8 cellular contexts compared by ENCODE assay signal in the genomic region with DNA sequence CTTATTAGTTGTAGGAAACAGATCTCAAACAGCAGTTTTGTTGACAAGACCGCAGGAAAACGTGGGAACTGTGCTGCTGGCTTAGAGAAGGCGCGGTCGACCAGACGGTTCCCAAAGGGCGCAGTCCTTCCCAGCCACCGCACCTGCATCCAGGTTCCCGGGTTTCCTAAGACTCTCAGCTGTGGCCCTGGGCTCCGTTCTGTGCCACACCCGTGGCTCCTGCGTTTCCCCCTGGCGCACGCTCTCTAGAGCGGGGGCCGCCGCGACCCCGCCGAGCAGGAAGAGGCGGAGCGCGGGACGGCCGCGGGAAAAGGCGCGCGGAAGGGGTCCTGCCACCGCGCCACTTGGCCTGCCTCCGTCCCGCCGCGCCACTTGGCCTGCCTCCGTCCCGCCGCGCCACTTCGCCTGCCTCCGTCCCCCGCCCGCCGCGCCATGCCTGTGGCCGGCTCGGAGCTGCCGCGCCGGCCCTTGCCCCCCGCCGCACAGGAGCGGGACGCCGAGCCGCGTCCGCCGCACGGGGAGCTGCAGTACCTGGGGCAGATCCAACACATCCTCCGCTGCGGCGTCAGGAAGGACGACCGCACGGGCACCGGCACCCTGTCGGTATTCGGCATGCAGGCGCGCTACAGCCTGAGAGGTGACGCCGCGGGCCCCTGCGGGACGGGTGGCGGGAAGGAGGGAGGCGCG. TPM values are rescaled to one million over a fixed set of nuclear protein-coding genes. Genes with fewer than 3 reads are reported as not detected.
A peak's percentile ranks its signal among the peaks of the same experiment; 100 is the strongest.
DNase-seq lines count a peak whose midpoint lies in the region; ATAC-seq and TF ChIP-seq lines count a peak whose summit lies in the region.

TYMS (plus strand) TSS at position 343 of the 687 bp plus-strand sequence; CDS start at position 433, 90 bp downstream.

- H3K4me3 Mint-ChIP-seq in activated CD8-positive, alpha-beta T cell treated with anti-CD3 and anti-CD28 coated beads, Interleukin-2, amount 10 ng/mL, durations not matched to agents 7 days and 5 days, result peak within 1 kb of the TSS; percentile 99
- peak within 1 kb of the TSS; percentile 74 to 90 (median 82) for H3K4me3 Mint-ChIP-seq in naive thymus-derived CD8-positive, alpha-beta T cell

- H3K4me1 ChIP-seq in esophagus muscularis mucosa, result peaks cover 9 to 24% (median 19%) of the 10 kb centered on the region in 4 donors
- peaks cover 5 to 21% (median 13%) of the 10 kb centered on the region in 4 donors for H3K4me1 ChIP-seq in upper lobe of left lung

- peaks cover 6% of the 10 kb centered on the region for H3K9me3 Mint-ChIP-seq in activated CD8-positive, alpha-beta T cell treated with anti-CD3 and anti-CD28 coated beads, Interleukin-2, amount 10 ng/mL, durations not matched to agents 7 days and 5 days (ENCODE audit: insufficient read depth)
- peaks cover 0 to 14% (median 4%) of the 10 kb centered on the region in 9 donors for H3K9me3 Mint-ChIP-seq in naive thymus-derived CD8-positive, alpha-beta T cell

- peaks cover 0 to 50% (median 3%) of the 10 kb centered on the region in 4 donors for H3K27me3 ChIP-seq in esophagus muscularis mucosa
- peaks cover 0 to 7% (median 0%) of the 10 kb centered on the region in 4 donors for H3K27me3 ChIP-seq in upper lobe of left lung

- H3K27ac Mint-ChIP-seq in activated CD8-positive, alpha-beta T cell treated with anti-CD3 and anti-CD28 coated beads, Interleukin-2, amount 10 ng/mL, durations not matched to agents 7 days and 5 days, result peak within 1 kb of the TSS; percentile 94
- H3K27ac Mint-ChIP-seq in naive thymus-derived CD8-positive, alpha-beta T cell, result no peak within 1 kb of the TSS

- peaks cover 52% of the 10 kb centered on the region for H3K4me1 Mint-ChIP-seq in activated CD8-positive, alpha-beta T cell treated with anti-CD3 and anti-CD28 coated beads, Interleukin-2, amount 10 ng/mL, durations not matched to agents 7 days and 5 days (ENCODE audit: low read depth)
- H3K4me1 Mint-ChIP-seq in naive thymus-derived CD8-positive, alpha-beta T cell, result peaks cover 2 to 15% (median 8%) of the 10 kb centered on the region in 4 donors

- peak; percentile 12 for DNase-seq in DMS153 treated with DMSO at 0.1 percent for 48 hours (lab: John Stamatoyannopoulos, UW; ENCODE audit: unreplicated experiment)
- DNase-seq in HK-2 (ENCODE audit: unreplicated experiment), result peak; percentile 71
- DNase-seq in NCI-H526 (lab: John Stamatoyannopoulos, UW), result peak; percentile 55 to 91
- peak; percentile 68 for DNase-seq in activated CD8-positive, alpha-beta T cell treated with anti-CD3 and anti-CD28 coated beads, Interleukin-2, amount 10 ng/mL, durations not matched to agents 7 days and 5 days
- no peak for DNase-seq in esophagus muscularis mucosa (ENCODE audit: extremely low spot score)
- DNase-seq in naive thymus-derived CD8-positive, alpha-beta T cell, result peak in 6 of 10 donors; percentile 4 to 36 (median 20)
- DNase-seq in upper lobe of left lung, result peak; percentile 32 to 89

- peak; percentile 53 for ATAC-seq in GM21360 (IDR thresholded peaks at IDR 0.05; ENCODE audit: unreplicated experiment)
- ATAC-seq in activated CD8-positive, alpha-beta T cell treated with anti-CD3 and anti-CD28 coated beads, Interleukin-2, amount 10 ng/mL, durations not matched to agents 7 days and 5 days, result peak; percentile 70
- ATAC-seq in naive thymus-derived CD8-positive, alpha-beta T cell, result peak; percentile 69 to 73
- ATAC-seq in upper lobe of left lung (ENCODE audit: low FRiP score in 2 of 2), result peak; percentile 5 to 76

- CTCF ChIA-PET in activated CD8-positive, alpha-beta T cell treated with anti-CD3 and anti-CD28 coated beads, Interleukin-2, amount 10 ng/mL, durations not matched to agents 7 days and 5 days (lab: Charles Lee), result interaction anchor here (0.8 to 3.2 kb wide), 9 partner anchors 16 to 387 kb away, joined by 3 to 20 read pairs (median 6); partner anchors contain the start of gene ENOSF1

- H3K4me3 ChIP-seq in esophagus muscularis mucosa (peak within 1 kb of the TSS; percentile 65 to 85 (median 78)), upper lobe of left lung (peak within 1 kb of the TSS; percentile 43 to 88 (median 66))

- no peak for TF ChIP-seq EP300 in esophagus muscularis mucosa (IDR thresholded peaks at IDR 0.05)
- no peak for TF ChIP-seq EP300 in upper lobe of left lung (IDR thresholded peaks at IDR 0.05)

- no peaks in the 10 kb centered on the region for H3K27me3 Mint-ChIP-seq in activated CD8-positive, alpha-beta T cell treated with anti-CD3 and anti-CD28 coated beads, Interleukin-2, amount 10 ng/mL, durations not matched to agents 7 days and 5 days (ENCODE audit: low read depth)
- H3K27me3 Mint-ChIP-seq in naive thymus-derived CD8-positive, alpha-beta T cell, result peaks cover 29 to 62% (median 39%) of the 10 kb centered on the region in 5 donors

- no peaks in the 10 kb centered on the region for H3K36me3 ChIP-seq in esophagus muscularis mucosa
- no peaks in the 10 kb centered on the region for H3K36me3 ChIP-seq in upper lobe of left lung

- WGBS in esophagus muscularis mucosa, result 2% methylated on average over 21 of the region's 79 CpGs
- 0 to 1% methylated on average over 8 to 19 of the region's 79 CpGs for WGBS in upper lobe of left lung, 2 donors

- H3K9me3 ChIP-seq in esophagus muscularis mucosa (no peaks in the 10 kb centered on the region), upper lobe of left lung (no peaks in the 10 kb centered on the region)

- POLR2A ChIA-PET in activated CD8-positive, alpha-beta T cell treated with anti-CD3 and anti-CD28 coated beads, Interleukin-2, amount 10 ng/mL, durations not matched to agents 7 days and 5 days (lab: Charles Lee), result interaction anchor here (0.6 to 4.2 kb wide), 21 partner anchors 9 to 389 kb away, joined by 3 to 32 read pairs (median 5); partner anchors contain the start of genes ENOSF1, THOC1 and YES1
- POLR2A ChIA-PET in naive thymus-derived CD8-positive, alpha-beta T cell (lab: Charles Lee), result no interaction called here

- TF ChIP-seq POLR2A in esophagus muscularis mucosa (IDR thresholded peaks at IDR 0.05; ENCODE audit: low read depth), result no peak
- no peak for TF ChIP-seq POLR2A in upper lobe of left lung (IDR thresholded peaks at IDR 0.05)

- peaks cover 57% of the 10 kb centered on the region for H3K36me3 Mint-ChIP-seq in activated CD8-positive, alpha-beta T cell treated with anti-CD3 and anti-CD28 coated beads, Interleukin-2, amount 10 ng/mL, durations not matched to agents 7 days and 5 days (ENCODE audit: low read depth)
- peaks cover 0 to 14% (median 5%) of the 10 kb centered on the region in 3 donors for H3K36me3 Mint-ChIP-seq in naive thymus-derived CD8-positive, alpha-beta T cell

- TF ChIP-seq CTCF in esophagus muscularis mucosa (IDR thresholded peaks at IDR 0.05), result peak in 1 of 3 experiments; percentile 26
- TF ChIP-seq CTCF in upper lobe of left lung (IDR thresholded peaks at IDR 0.05), result no peak

- peak within 1 kb of the TSS in 3 of 4 donors; percentile 52 to 72 (median 53) for H3K27ac ChIP-seq in esophagus muscularis mucosa (replicated peaks in 1 of 4)
- H3K27ac ChIP-seq in upper lobe of left lung, result peak within 1 kb of the TSS in 2 of 4 donors; percentile 30 to 62

- intact Hi-C loops in esophagus muscularis mucosa (cut with DNase I), result no loop called here

RNA-seq across cellular contexts. Expression of gene TYMS, which starts in this region (rescaled TPM):
- 100 to 1,000 TPM; 502 to 505 TPM for total RNA-seq in activated CD8-positive, alpha-beta T cell treated with anti-CD3 and anti-CD28 coated beads, Interleukin-2, amount 10 ng/mL, durations not matched to agents 7 days and 5 days
- 1 to 10 TPM in 3 of 4 donors, under 1 TPM in 1; 0.42 to 3.8 (median 2.2) TPM for total RNA-seq in esophagus muscularis mucosa
- total RNA-seq in naive thymus-derived CD8-positive, alpha-beta T cell, result not detected
- under 1 TPM in 2 of 3 donors, not detected in 1; 0.19 to 0.73 TPM for polyA plus RNA-seq in naive thymus-derived CD8-positive, alpha-beta T cell
- 10 to 100 TPM in 2 of 6 donors, 1 to 10 TPM in 3, not detected in 1; 5.2 to 16.3 (median 7.6) TPM for total RNA-seq in upper lobe of left lung

Comparison
In these comparisons a context has a peak if more than half of its experiments do, and no peak if none do; other contexts are left out.
1. RNA of gene TYMS (total RNA-seq): 502 to 505 TPM in activated CD8-positive, alpha-beta T cell treated with anti-CD3 and anti-CD28 coated beads, Interleukin-2, amount 10 ng/mL, durations not matched to agents 7 days and 5 days; 5.2 to 16.3 TPM in upper lobe of left lung, 0.42 to 3.8 TPM in esophagus muscularis mucosa and not detected in naive thymus-derived CD8-positive, alpha-beta T cell; every median in the first group is over 10 times any median in the second.
2. Peak in DNase-seq and ATAC-seq in naive thymus-derived CD8-positive, alpha-beta T cell; RNA of the gene not detected or under 1 TPM.
3. Peak in every context shown above with its lines, with median percentiles within 50 percentile points of each other: ATAC-seq.